ENCODE assay signal across 29 cellular contexts in genomic region chr5:109246841-109247592, GRCh38.
"Had no signal": no experiment of that assay in that cellular context is flagged by ENCODE, and none has a peak within 500 bp of the region (broad histone marks: within the 10 kb centered on the region; RNA-seq: fewer than 3 reads in every experiment).

No MANE protein-coding gene starts in this region.

- H3K36me3 ChIP-seq: neutrophil, ovary, right lobe of liver, sigmoid colon, suprapubic skin, tibial artery, transverse colon had no signal

- H3K9me3 ChIP-seq: neutrophil, ovary, right lobe of liver, testis had no signal

- DNase-seq: naive B cell; naive thymus-derived CD8-positive, alpha-beta T cell; nephron progenitor cell; nucleus accumbens; ovary; posterior cingulate gyrus; psoas muscle; right cardiac atrium; right lobe of liver; sigmoid colon; small intestine; stimulated activated CD4-positive, alpha-beta T cell treated with anti-CD3 and anti-CD28 coated beads, Interleukin-15, amount 100 ng/mL, for 24 hours; stimulated activated CD4-positive, alpha-beta T cell treated with anti-CD3 and anti-CD28 coated beads, Interleukin-2, amount 100 ng/mL, for 24 hours; stimulated activated CD4-positive, alpha-beta T cell treated with anti-CD3 and anti-CD28 coated beads, Interleukin-2, amount 100 ng/mL, for 48 hours; stimulated activated CD4-positive, alpha-beta T cell treated with anti-CD3 and anti-CD28 coated beads, Interleukin-4, amount 100 ng/mL, for 24 hours; stimulated activated naive CD4-positive, alpha-beta T cell; stimulated activated naive CD8-positive, alpha-beta T cell treated with anti-CD3 and anti-CD28 coated beads, Interleukin-15, amount 100 ng/mL, for 72 hours; stimulated activated naive CD8-positive, alpha-beta T cell treated with anti-CD3 and anti-CD28 coated beads, Interleukin-15, Interleukin-2, amounts not matched to agents 100 U/mL and 50 U/mL, for 24 hours; testis; tibial artery; transverse colon had no signal

- H3K4me3 ChIP-seq: ovary, psoas muscle, right lobe of liver, sigmoid colon, suprapubic skin, testis, tibial artery, transverse colon had no signal

- H3K4me1 Mint-ChIP-seq: nephron progenitor cell; neural crest cell; stimulated activated effector memory CD8-positive, alpha-beta T cell treated with anti-CD3 and anti-CD28 coated beads, Interleukin-12 subunit alpha, Interleukin-12 subunit beta, amount 100 ng/mL, for 72 hours had no signal

- H3K27ac Mint-ChIP-seq: naive thymus-derived CD8-positive, alpha-beta T cell; natural killer cell treated with Interleukin-12 subunit alpha and Interleukin-12 subunit beta and Interleukin-15 and Interleukin-18, amount 100 ng/mL, for 72 hours; nephron progenitor cell; progenitor cell of endocrine pancreas; stimulated activated effector memory CD8-positive, alpha-beta T cell treated with anti-CD3 and anti-CD28 coated beads, Interleukin-12 subunit alpha, Interleukin-12 subunit beta, amount 100 ng/mL, for 72 hours; stimulated activated naive CD8-positive, alpha-beta T cell treated with anti-CD3 and anti-CD28 coated beads, Interleukin-15, amount 100 ng/mL, for 72 hours; type B pancreatic cell had no signal

- H3K4me1 ChIP-seq: parathyroid adenoma, psoas muscle, right lobe of liver, sigmoid colon, suprapubic skin, testis, tibial artery, transverse colon had no signal

- H3K27ac ChIP-seq: neutrophil, ovary, parathyroid adenoma, psoas muscle, right lobe of liver, sigmoid colon, suprapubic skin, testis, tibial artery, transverse colon had no signal

- H3K36me3 Mint-ChIP-seq: stimulated activated effector memory CD8-positive, alpha-beta T cell treated with anti-CD3 and anti-CD28 coated beads, Interleukin-12 subunit alpha, Interleukin-12 subunit beta, amount 100 ng/mL, for 72 hours had no signal

- H3K4me3 Mint-ChIP-seq: naive thymus-derived CD8-positive, alpha-beta T cell; natural killer cell treated with Interleukin-12 subunit alpha and Interleukin-12 subunit beta and Interleukin-15 and Interleukin-18, amount 100 ng/mL, for 72 hours; nephron progenitor cell; neural crest cell; stimulated activated effector memory CD8-positive, alpha-beta T cell treated with anti-CD3 and anti-CD28 coated beads, Interleukin-12 subunit alpha, Interleukin-12 subunit beta, amount 100 ng/mL, for 72 hours; stimulated activated naive CD8-positive, alpha-beta T cell treated with anti-CD3 and anti-CD28 coated beads, Interleukin-15, amount 100 ng/mL, for 72 hours; type B pancreatic cell had no signal

- ATAC-seq: naive thymus-derived CD8-positive, alpha-beta T cell; natural killer cell treated with Interleukin-12 subunit alpha and Interleukin-12 subunit beta and Interleukin-15 and Interleukin-18, amount 100 ng/mL, for 72 hours; psoas muscle; right cardiac atrium; right lobe of liver; stimulated activated effector memory CD8-positive, alpha-beta T cell treated with anti-CD3 and anti-CD28 coated beads, Interleukin-12 subunit alpha, Interleukin-12 subunit beta, amount 100 ng/mL, for 72 hours; stimulated activated naive CD8-positive, alpha-beta T cell treated with anti-CD3 and anti-CD28 coated beads, Interleukin-15, amount 100 ng/mL, for 72 hours; stimulated activated naive CD8-positive, alpha-beta T cell treated with anti-CD3 and anti-CD28 coated beads, Interleukin-15, Interleukin-2, amounts not matched to agents 100 U/mL and 50 U/mL, for 24 hours had no signal

- H3K27me3 Mint-ChIP-seq: progenitor cell of endocrine pancreas; stimulated activated naive CD8-positive, alpha-beta T cell treated with anti-CD3 and anti-CD28 coated beads, Interleukin-15, amount 100 ng/mL, for 72 hours had no signal

- H3K27me3 ChIP-seq: neutrophil, ovary, right lobe of liver, sigmoid colon, suprapubic skin, testis, tibial artery, transverse colon had no signal
